ENCODE assay signal across 9 cellular contexts in the genomic region with DNA sequence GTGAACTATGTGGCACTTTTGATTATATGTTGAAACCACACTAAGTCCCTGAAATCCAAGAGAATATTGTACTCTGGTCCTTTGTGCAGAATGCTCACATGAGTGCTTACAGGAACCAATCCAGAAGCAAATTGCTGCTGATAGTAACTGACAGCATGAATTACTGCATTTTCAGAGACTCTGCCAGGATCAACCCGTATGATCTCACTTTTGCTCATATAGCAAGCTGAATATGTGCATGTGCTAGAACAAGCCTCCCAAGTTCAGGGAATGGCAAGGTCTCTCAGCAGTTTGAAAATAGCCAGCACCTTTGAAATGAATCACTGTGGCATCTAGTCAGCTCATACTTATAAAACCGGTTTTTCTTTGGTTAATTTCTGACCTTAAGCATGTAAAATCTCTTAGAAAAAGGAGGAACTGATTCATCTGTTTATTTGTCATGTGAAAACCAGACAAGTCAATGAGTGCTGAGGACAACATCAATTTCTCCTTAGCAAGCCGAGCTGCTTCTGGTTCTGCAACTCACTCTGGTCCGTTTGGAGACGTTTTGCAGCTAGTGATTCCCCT.
A peak's percentile ranks its signal among the peaks of the same experiment; 100 is the strongest.
DNase-seq lines count a peak whose midpoint lies in the region; ATAC-seq and TF ChIP-seq lines count a peak whose summit lies in the region.
"Had no signal": no experiment of that assay in that cellular context is flagged by ENCODE, and none has a peak within 500 bp of the region (broad histone marks: within the 10 kb centered on the region; RNA-seq: fewer than 3 reads in every experiment).

No MANE protein-coding gene starts in this region.

- peak; percentile 43 for DNase-seq in activated CD8-positive, alpha-beta memory T cell treated with anti-CD3 and anti-CD28 coated beads, Interleukin-2, amount 10 ng/mL, durations not matched to agents 7 days and 5 days
- DNase-seq in activated CD8-positive, alpha-beta memory T cell treated with anti-CD3 and anti-CD28 coated beads, Interleukin-2, amount 50 U/mL, for 4 hours, result no peak
- DNase-seq in cardiac fibroblast (ENCODE audit: low read depth in 2 of 2), result peak; percentile 80 to 84
- no peak for DNase-seq in type B pancreatic cell (ENCODE audit: extremely low spot score, unreplicated experiment)
- no peak for DNase-seq in gastrocnemius medialis
- no peak for DNase-seq in NCI-H82 treated with DMSO at 0.1 percent for 48 hours (lab: John Stamatoyannopoulos, UW; ENCODE audit: unreplicated experiment)

- CTCF ChIA-PET in activated CD8-positive, alpha-beta memory T cell treated with anti-CD3 and anti-CD28 coated beads, Interleukin-2, amount 10 ng/mL, durations not matched to agents 7 days and 5 days (lab: Charles Lee), result no interaction called here

- intact Hi-C loops in gastrocnemius medialis (cut with DNase I; ENCODE audit: low total_unique reads), result no loop called here

- H3K4me3 Mint-ChIP-seq in activated CD8-positive, alpha-beta memory T cell treated with anti-CD3 and anti-CD28 coated beads, Interleukin-2, amount 10 ng/mL, durations not matched to agents 7 days and 5 days, result no peak overlapping the region
- H3K4me3 Mint-ChIP-seq in type B pancreatic cell, result no peak overlapping the region
- H3K4me3 Mint-ChIP-seq: B cell had no signal

- H3K4me1 ChIP-seq in gastrocnemius medialis, result no peaks in the 10 kb centered on the region

- H3K36me3 Mint-ChIP-seq in activated CD8-positive, alpha-beta memory T cell treated with anti-CD3 and anti-CD28 coated beads, Interleukin-2, amount 10 ng/mL, durations not matched to agents 7 days and 5 days, result peaks cover 8% of the 10 kb centered on the region
- no peaks in the 10 kb centered on the region for H3K36me3 Mint-ChIP-seq in type B pancreatic cell

- peaks cover 8% of the 10 kb centered on the region for H3K4me1 Mint-ChIP-seq in activated CD8-positive, alpha-beta memory T cell treated with anti-CD3 and anti-CD28 coated beads, Interleukin-2, amount 10 ng/mL, durations not matched to agents 7 days and 5 days
- peaks cover 4% of the 10 kb centered on the region for H3K4me1 Mint-ChIP-seq in type B pancreatic cell (ENCODE audit: unreplicated experiment)

- peaks cover 6% of the 10 kb centered on the region for H3K9me3 Mint-ChIP-seq in activated CD8-positive, alpha-beta memory T cell treated with anti-CD3 and anti-CD28 coated beads, Interleukin-2, amount 10 ng/mL, durations not matched to agents 7 days and 5 days (ENCODE audit: low read depth)
- H3K9me3 Mint-ChIP-seq in type B pancreatic cell, result peaks cover 5% of the 10 kb centered on the region

- no peak overlapping the region for H3K4me3 ChIP-seq in cardiac fibroblast (replicated peaks in 1 of 2; ENCODE audit: low read depth in 2 of 2, low read length in 2 of 2)
- no peak overlapping the region for H3K4me3 ChIP-seq in gastrocnemius medialis

- no peaks in the 10 kb centered on the region for H3K27me3 ChIP-seq in gastrocnemius medialis

- H3K27ac ChIP-seq in gastrocnemius medialis, result no peak overlapping the region

- H3K36me3 ChIP-seq in gastrocnemius medialis, result no peaks in the 10 kb centered on the region

- peak; percentile 71 for ATAC-seq in activated CD8-positive, alpha-beta memory T cell treated with anti-CD3 and anti-CD28 coated beads, Interleukin-2, amount 10 ng/mL, durations not matched to agents 7 days and 5 days
- ATAC-seq in HG03095 (IDR thresholded peaks at IDR 0.05; ENCODE audit: unreplicated experiment), result peak; percentile 82
- no peak for ATAC-seq in gastrocnemius medialis
- no peak for ATAC-seq in HG03097 (IDR thresholded peaks at IDR 0.05; ENCODE audit: low FRiP score, unreplicated experiment)

- TF ChIP-seq POLR2A in gastrocnemius medialis (IDR thresholded peaks at IDR 0.05), result no peak

- H3K27me3 Mint-ChIP-seq in activated CD8-positive, alpha-beta memory T cell treated with anti-CD3 and anti-CD28 coated beads, Interleukin-2, amount 10 ng/mL, durations not matched to agents 7 days and 5 days, result peaks cover 11% of the 10 kb centered on the region
- H3K27me3 Mint-ChIP-seq in type B pancreatic cell, result no peaks in the 10 kb centered on the region

- in situ Hi-C loops in gastrocnemius medialis (cut with MboI; ENCODE audit: low sequenced_read_pairs in 4 of 4), result no loop called here

- no peaks in the 10 kb centered on the region for H3K9me3 ChIP-seq in gastrocnemius medialis

- H3K27ac Mint-ChIP-seq in activated CD8-positive, alpha-beta memory T cell treated with anti-CD3 and anti-CD28 coated beads, Interleukin-2, amount 10 ng/mL, durations not matched to agents 7 days and 5 days, result peak overlapping the region; percentile 22
- peak overlapping the region; percentile 7 for H3K27ac Mint-ChIP-seq in type B pancreatic cell
- H3K27ac Mint-ChIP-seq: B cell had no signal

- TF ChIP-seq CTCF in cardiac fibroblast (IDR thresholded peaks at IDR 0.05; ENCODE audit: low read depth, low read length) (no peak), type B pancreatic cell (conservative IDR thresholded peaks at IDR 0.05) (no peak), gastrocnemius medialis (IDR thresholded peaks at IDR 0.05 in 4 of 5, conservative IDR thresholded peaks at IDR 0.05 in 1 of 5) (no peak)

Comparison
In these comparisons a context has a peak if more than half of its experiments do, and no peak if none do; other contexts are left out.
1. DNase-seq: peak in activated CD8-positive, alpha-beta memory T cell treated with anti-CD3 and anti-CD28 coated beads, Interleukin-2, amount 10 ng/mL, durations not matched to agents 7 days and 5 days (single experiment) and cardiac fibroblast (2 of 2); none in activated CD8-positive, alpha-beta memory T cell treated with anti-CD3 and anti-CD28 coated beads, Interleukin-2, amount 50 U/mL, for 4 hours (single experiment), type B pancreatic cell (single experiment), gastrocnemius medialis (0 of 2) and NCI-H82 treated with DMSO at 0.1 percent for 48 hours (single experiment).
2. ATAC-seq: peak in activated CD8-positive, alpha-beta memory T cell treated with anti-CD3 and anti-CD28 coated beads, Interleukin-2, amount 10 ng/mL, durations not matched to agents 7 days and 5 days (single experiment) and HG03095 (single experiment); none in gastrocnemius medialis (0 of 2) and HG03097 (single experiment).